Comparison of ENCODE assay signal across 10 cellular contexts in genomic region chr13:40109324-40109958, GRCh38.
DNase-seq lines count a peak whose midpoint lies in the region; ATAC-seq and TF ChIP-seq lines count a peak whose summit lies in the region.
"Had no signal": no experiment of that assay in that cellular context is flagged by ENCODE, and none has a peak within 500 bp of the region (broad histone marks: within the 10 kb centered on the region; RNA-seq: fewer than 3 reads in every experiment).

No MANE protein-coding gene starts in this region.

- no peak for TF ChIP-seq RAD21 in HCT116 (IDR thresholded peaks at IDR 0.05; ENCODE audit: low read depth)

- no peak overlapping the region for H2AFZ ChIP-seq in HCT116 (ENCODE audit: low read depth, low read length, poor library complexity, severe bottlenecking)

- RAD21 ChIA-PET in HCT116 (lab: Charles Lee; ENCODE audit: low non-redundant PET in 1 of 2, low total read pairs in 2 of 2, uncharacterized antibody in 2 of 2, unreplicated experiment in 2 of 2) = no interaction called here

- no peak overlapping the region for H3K4me3 ChIP-seq in AG04450 (ENCODE audit: low read depth, low read length)
- no peak overlapping the region for H3K4me3 ChIP-seq in HCT116 (replicated peaks in 1 of 2; ENCODE audit: low read depth in 1 of 2, low read length in 2 of 2)

- no peak overlapping the region for H3K9ac ChIP-seq in HCT116 (ENCODE audit: low read length)

- no peak for ATAC-seq in HCT116
- no peak for ATAC-seq in HG02623 (IDR thresholded peaks at IDR 0.05; ENCODE audit: unreplicated experiment)
- ATAC-seq in GM21737 (IDR thresholded peaks at IDR 0.05; ENCODE audit: unreplicated experiment) = no peak

- no peak overlapping the region for H3K4me3 Mint-ChIP-seq in nephron progenitor cell

- H3K9me3 ChIP-seq in AG04450 (ENCODE audit: control insufficient read depth, insufficient read depth, low read length) (no peaks in the 10 kb centered on the region), HCT116 (ENCODE audit: control insufficient read depth in 1 of 2, insufficient read depth in 1 of 2, low read depth in 1 of 2, low read length in 2 of 2) (no peaks in the 10 kb centered on the region)

- intact Hi-C loops in HCT116 (cut with micrococcal nuclease) = no loop called here

- H3K27ac Mint-ChIP-seq in nephron progenitor cell = no peak overlapping the region

- H3K36me3 Mint-ChIP-seq in nephron progenitor cell (ENCODE audit: low read depth) = no peaks in the 10 kb centered on the region

- H3K27me3 ChIP-seq in AG04450 (ENCODE audit: control insufficient read depth, insufficient read depth, low read length) (no peaks in the 10 kb centered on the region), HCT116 (ENCODE audit: insufficient read depth, low read length) (no peaks in the 10 kb centered on the region)

- no peaks in the 10 kb centered on the region for H3K4me1 ChIP-seq in HCT116 (ENCODE audit: control insufficient read depth in 1 of 2, insufficient read depth in 2 of 2, low read length in 2 of 2)

- H3K36me3 ChIP-seq in HCT116 (ENCODE audit: control insufficient read depth in 1 of 2, insufficient read depth in 2 of 2, low read length in 2 of 2) = no peaks in the 10 kb centered on the region

- no peak overlapping the region for H3K4me2 ChIP-seq in HCT116 (ENCODE audit: low read length)

- POLR2A ChIA-PET in AG04450 (lab: Yijun Ruan, JAX) = no interaction called here
- POLR2A ChIA-PET in HCT116 (lab: Charles Lee) = no interaction called here

- no peaks in the 10 kb centered on the region for H4K20me1 ChIP-seq in HCT116 (ENCODE audit: insufficient read depth)

- no peaks in the 10 kb centered on the region for H3K9me2 ChIP-seq in HCT116 (ENCODE audit: insufficient read depth)

- CTCF ChIA-PET in AG04450 (lab: Charles Lee) (no interaction called here), HCT116 (lab: Charles Lee) (no interaction called here)

- no peak overlapping the region for H3K27ac ChIP-seq in AG04450 (ENCODE audit: low read depth, low read length)
- H3K27ac ChIP-seq in HCT116 (ENCODE audit: low read depth, low read length) = no peak overlapping the region

- TF ChIP-seq CTCF in AG04450 (IDR thresholded peaks at IDR 0.05; ENCODE audit: low read depth, low read length) (no peak), HCT116 (IDR thresholded peaks at IDR 0.05 in 2 of 3, conservative IDR thresholded peaks at IDR 0.05 in 1 of 3; ENCODE audit: borderline replicate concordance in 1 of 3, insufficient read depth in 1 of 3, low read depth in 2 of 3, low read length in 2 of 3) (no peak), nephron progenitor cell (IDR thresholded peaks at IDR 0.05) (no peak)

- H3K79me2 ChIP-seq in HCT116 (ENCODE audit: insufficient read depth, low read length) = no peaks in the 10 kb centered on the region

- H3K9me3 Mint-ChIP-seq in nephron progenitor cell = no peaks in the 10 kb centered on the region

- BruUV-seq in HCT116 (replicated peaks; lab: Mats Ljungman, UMichigan) = no TSS peak

- H3K27me3 Mint-ChIP-seq in nephron progenitor cell (ENCODE audit: low read depth, poor library complexity) = peaks cover 16% of the 10 kb centered on the region

- peak; percentile 70 for DNase-seq in AG04450 (ENCODE audit: low read depth, low spot score)
- no peak for DNase-seq in HCT116 (ENCODE audit: low read depth, low spot score)
- DNase-seq in amniotic epithelial cell (ENCODE audit: low read depth) = peak; percentile 99
- DNase-seq in kidney glomerular epithelial cell (lab: John Stamatoyannopoulos, UW) = peak; percentile 73
- DNase-seq in occipital lobe (lab: John Stamatoyannopoulos, UW) = no peak
- no peak for DNase-seq in nephron progenitor cell
- DNase-seq: DND-41, NCI-H526 had no signal

- TF ChIP-seq POLR2A in HCT116 (IDR thresholded peaks at IDR 0.05; ENCODE audit: borderline replicate concordance, extremely low read depth, insufficient read depth, insufficient read length) = no peak

- no peaks in the 10 kb centered on the region for H3K4me1 Mint-ChIP-seq in nephron progenitor cell

TF ChIP-seq in HCT116, 20 proteins besides CTCF, POLR2A, EP300 and RAD21:
- TF ChIP-seq, protein P1, sequence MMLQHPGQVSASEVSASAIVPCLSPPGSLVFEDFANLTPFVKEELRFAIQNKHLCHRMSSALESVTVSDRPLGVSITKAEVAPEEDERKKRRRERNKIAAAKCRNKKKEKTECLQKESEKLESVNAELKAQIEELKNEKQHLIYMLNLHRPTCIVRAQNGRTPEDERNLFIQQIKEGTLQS (IDR thresholded peaks at IDR 0.05) = 0 out of 2 replicates have a peak, but pooled peaks have one; percentile 28
- no peak for TF ChIP-seq FOSL1 (IDR thresholded peaks at IDR 0.05; ENCODE audit: low read depth)
TF ChIP-seq in HCT116: peak in this region for 1.

Comparison
In these comparisons a context has a peak if more than half of its experiments do, and no peak if none do; other contexts are left out.
1. DNase-seq: peak in AG04450 (single experiment), amniotic epithelial cell (single experiment) and kidney glomerular epithelial cell (single experiment); none in HCT116 (single experiment), occipital lobe (single experiment) and nephron progenitor cell (single experiment).